Comparison of ENCODE assay signal across 1 cellular context in genomic region chr9:131611586-131611985, GRCh38.
TF ChIP-seq lines count a peak whose summit lies in the region.

No MANE protein-coding gene starts in this region.

TF ChIP-seq in endothelial cell of umbilical vein, 7 proteins besides CTCF, POLR2A, EP300 and RAD21 (continued from another document):
- TF ChIP-seq, protein P1, sequence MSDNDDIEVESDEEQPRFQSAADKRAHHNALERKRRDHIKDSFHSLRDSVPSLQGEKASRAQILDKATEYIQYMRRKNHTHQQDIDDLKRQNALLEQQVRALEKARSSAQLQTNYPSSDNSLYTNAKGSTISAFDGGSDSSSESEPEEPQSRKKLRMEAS (IDR thresholded peaks at IDR 0.05; ENCODE audit: insufficient read depth, insufficient read length) = no peak
- TF ChIP-seq GATA2 (IDR thresholded peaks at IDR 0.05; ENCODE audit: insufficient read depth, insufficient read length, low read depth, low read length) (no peak), POLR2AphosphoS5 (IDR thresholded peaks at IDR 0.05; ENCODE audit: insufficient read depth, low read depth, low read length) (no peak), FOS (IDR thresholded peaks at IDR 0.05; ENCODE audit: borderline replicate concordance, insufficient read depth, low read length) (no peak), JUN (IDR thresholded peaks at IDR 0.05; ENCODE audit: borderline replicate concordance, insufficient read depth, insufficient read length, low read depth) (no peak), EZH2 (IDR thresholded peaks at IDR 0.05; ENCODE audit: borderline replicate concordance, low read depth, low read length, severe bottlenecking) (no peak)
TF ChIP-seq in endothelial cell of umbilical vein: peak in this region for 0.
